In the genomic region with DNA sequence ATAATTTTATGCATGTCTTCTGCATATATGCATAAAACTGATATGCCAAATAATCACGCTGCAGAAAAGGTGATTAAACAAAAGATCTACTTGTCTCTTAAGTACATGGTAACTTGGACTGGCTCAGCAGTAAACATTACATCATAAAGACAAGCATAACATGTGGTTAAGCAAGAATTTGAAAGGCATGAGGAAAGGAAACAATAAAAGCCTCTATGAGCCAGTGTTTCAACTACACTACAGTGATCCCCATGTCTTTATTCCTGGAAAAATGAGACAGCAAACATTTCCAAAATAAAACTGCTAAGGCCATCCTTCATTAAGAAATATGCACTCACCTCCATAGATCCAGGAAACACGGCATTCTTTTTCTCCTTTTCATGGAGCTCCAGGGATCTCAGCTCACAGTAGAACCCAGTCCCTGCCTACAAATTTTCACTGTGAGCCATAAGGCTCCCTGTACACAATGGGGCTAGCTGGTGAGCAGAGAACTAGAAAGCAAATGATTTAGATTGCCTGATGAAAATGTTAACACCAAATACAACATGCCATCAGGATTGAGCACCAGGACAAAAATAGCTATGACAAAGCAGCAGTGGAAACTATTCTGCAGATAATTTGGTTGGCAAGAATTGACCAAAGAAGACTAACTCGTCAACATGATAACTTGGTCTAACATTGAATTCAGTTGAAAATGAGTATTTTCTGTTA, we compare ENCODE assay signal across 10 cellular contexts.
DNase-seq lines count a peak whose midpoint lies in the region; ATAC-seq and TF ChIP-seq lines count a peak whose summit lies in the region.
"Had no signal": no experiment of that assay in that cellular context is flagged by ENCODE, and none has a peak within 500 bp of the region (broad histone marks: within the 10 kb centered on the region; RNA-seq: fewer than 3 reads in every experiment).

No MANE protein-coding gene starts in this region.

- H3K4me3 ChIP-seq in ectodermal cell (ENCODE audit: insufficient read depth, low read depth, low read length) (no peak overlapping the region), BE2C (ENCODE audit: low read depth, low read length) (no peak overlapping the region)

- H3K27me3 ChIP-seq in ectodermal cell (ENCODE audit: control insufficient read depth, insufficient read depth, low read length, poor library complexity, severe bottlenecking): no peaks in the 10 kb centered on the region
- no peaks in the 10 kb centered on the region for H3K27me3 ChIP-seq in BE2C

- H3K27ac ChIP-seq in ectodermal cell (ENCODE audit: insufficient read depth, low read depth, low read length, poor library complexity, severe bottlenecking): peak overlapping the region; percentile 16

- 86 to 87% methylated on average over 3 of the region's 3 CpGs for WGBS in ectodermal cell, 2 experiments

- H3K9me3 ChIP-seq in ectodermal cell (ENCODE audit: control insufficient read depth, low read length) (no peaks in the 10 kb centered on the region), BE2C (no peaks in the 10 kb centered on the region)

- H3K36me3 ChIP-seq in ectodermal cell (ENCODE audit: control insufficient read depth, insufficient read depth, low read length) (no peaks in the 10 kb centered on the region), BE2C (no peaks in the 10 kb centered on the region)

- no peaks in the 10 kb centered on the region for H3K4me1 ChIP-seq in ectodermal cell (ENCODE audit: control insufficient read depth, insufficient read depth, low read length)
- H3K4me1 ChIP-seq in BE2C: no peaks in the 10 kb centered on the region

- no peak for TF ChIP-seq CTCF in BE2C (IDR thresholded peaks at IDR 0.05; ENCODE audit: low read depth, low read length)

- ATAC-seq in HG02759 (IDR thresholded peaks at IDR 0.05; ENCODE audit: unreplicated experiment): no peak
- ATAC-seq: activated CD8-positive, alpha-beta memory T cell treated with anti-CD3 and anti-CD28 coated beads, Interleukin-2, amount 10 ng/mL, durations not matched to agents 7 days and 5 days; stimulated activated effector memory CD8-positive, alpha-beta T cell treated with anti-CD3 and anti-CD28 coated beads, Interleukin-12 subunit alpha, Interleukin-12 subunit beta, amount 100 ng/mL, for 72 hours had no signal

- DNase-seq in Daoy (ENCODE audit: low read depth): peak; percentile 73
- DNase-seq in NCI-H510A treated with DMSO at 0.1 percent for 48 hours (lab: John Stamatoyannopoulos, UW): peak; percentile 93
- DNase-seq in non-pigmented ciliary epithelial cell (ENCODE audit: low read depth): peak; percentile 81
- DNase-seq in superior temporal gyrus (ENCODE audit: extremely low spot score): no peak
- DNase-seq in BE2C: no peak
- DNase-seq in stimulated activated CD4-positive, alpha-beta T cell treated with anti-CD3 and anti-CD28 coated beads, Interleukin-2, amount 100 ng/mL, for 48 hours: no peak
- DNase-seq: activated CD8-positive, alpha-beta memory T cell treated with anti-CD3 and anti-CD28 coated beads, Interleukin-2, amount 10 ng/mL, durations not matched to agents 7 days and 5 days had no signal

Comparison
In these comparisons a context has a peak if more than half of its experiments do, and no peak if none do; other contexts are left out.
1. DNase-seq: peak in Daoy (single experiment), NCI-H510A treated with DMSO at 0.1 percent for 48 hours (single experiment) and non-pigmented ciliary epithelial cell (single experiment); none in superior temporal gyrus (single experiment), BE2C (single experiment) and stimulated activated CD4-positive, alpha-beta T cell treated with anti-CD3 and anti-CD28 coated beads, Interleukin-2, amount 100 ng/mL, for 48 hours (0 of 2).